In genomic region chr15:60392986-60393811, GRCh38 we compare ENCODE assay signal across 8 cellular contexts. TPM values are rescaled to one million over a fixed set of nuclear protein-coding genes. Genes with fewer than 3 reads are reported as not detected.
A peak's percentile ranks its signal among the peaks of the same experiment; 100 is the strongest.
DNase-seq lines count a peak whose midpoint lies in the region; ATAC-seq and TF ChIP-seq lines count a peak whose summit lies in the region.

No MANE protein-coding gene starts in this region.

- no peaks in the 10 kb centered on the region for H3K9me3 ChIP-seq in HCT116 (ENCODE audit: control insufficient read depth in 1 of 2, insufficient read depth in 1 of 2, low read depth in 1 of 2, low read length in 2 of 2)
- no peaks in the 10 kb centered on the region for H3K9me3 ChIP-seq in esophagus muscularis mucosa
- H3K9me3 ChIP-seq in osteoblast (ENCODE audit: low read depth, low read length), result no peaks in the 10 kb centered on the region

- no peak overlapping the region for H2AFZ ChIP-seq in HCT116 (ENCODE audit: low read depth, low read length, poor library complexity, severe bottlenecking)
- no peak overlapping the region for H2AFZ ChIP-seq in osteoblast (ENCODE audit: low read length)

- no peak for TF ChIP-seq CTCF in AG09309 (IDR thresholded peaks at IDR 0.05; ENCODE audit: control insufficient read depth, insufficient read depth, low read depth, low read length, missing control alignments)
- no peak for TF ChIP-seq CTCF in HCT116 (IDR thresholded peaks at IDR 0.05 in 2 of 3, conservative IDR thresholded peaks at IDR 0.05 in 1 of 3; ENCODE audit: borderline replicate concordance in 1 of 3, insufficient read depth in 1 of 3, low read depth in 2 of 3, low read length in 2 of 3)
- no peak for TF ChIP-seq CTCF in esophagus muscularis mucosa (IDR thresholded peaks at IDR 0.05)
- no peak for TF ChIP-seq CTCF in osteoblast (IDR thresholded peaks at IDR 0.05; ENCODE audit: extremely low read depth, low read depth, low read length)

- H3K4me3 ChIP-seq in AG09309 (ENCODE audit: control insufficient read depth, low read depth, low read length) (peak overlapping the region; percentile 90), HCT116 (replicated peaks in 1 of 2; ENCODE audit: low read depth in 1 of 2, low read length in 2 of 2) (peak overlapping the region; percentile 8 to 61; a peak in 3 of 4 replicates), esophagus muscularis mucosa (peak overlapping the region in 3 of 4 donors; percentile 19 to 32 (median 20)), osteoblast (ENCODE audit: insufficient read depth, low read length) (peak overlapping the region; percentile 75)

- no peak for TF ChIP-seq RAD21 in HCT116 (IDR thresholded peaks at IDR 0.05; ENCODE audit: low read depth)

- intact Hi-C loops in HCT116 (cut with micrococcal nuclease) (loop anchor here (1.0 kb wide), 1 partner anchor 19 kb away; no protein-coding TSS in a partner anchor), esophagus muscularis mucosa (cut with DNase I) (no loop called here)

- peaks cover 72 to 86% of the 10 kb centered on the region in 2 experiments for H3K4me1 ChIP-seq in HCT116 (ENCODE audit: control insufficient read depth in 1 of 2, insufficient read depth in 2 of 2, low read length in 2 of 2)
- peaks cover 74 to 98% (median 89%) of the 10 kb centered on the region in 4 donors for H3K4me1 ChIP-seq in esophagus muscularis mucosa
- peaks cover 78% of the 10 kb centered on the region for H3K4me1 ChIP-seq in osteoblast (ENCODE audit: insufficient read depth, low read length)

- POLR2A ChIA-PET in HCT116 (lab: Charles Lee), result interaction anchor here (0.7 to 5.7 kb wide), 7 partner anchors 10 to 19 kb away, joined by 3 to 70 read pairs (median 4); no protein-coding TSS in a partner anchor

- 46% methylated on average over 8 of the region's 9 CpGs for WGBS in esophagus muscularis mucosa

- H3K79me2 ChIP-seq in HCT116 (ENCODE audit: insufficient read depth, low read length) (peaks cover 88% of the 10 kb centered on the region), osteoblast (ENCODE audit: insufficient read depth, low read length) (peaks cover 91% of the 10 kb centered on the region)

- no peak for TF ChIP-seq EP300 in esophagus muscularis mucosa (IDR thresholded peaks at IDR 0.05)

- CTCF ChIA-PET in HCT116 (lab: Charles Lee), result interaction anchor here (0.9 to 1.5 kb wide), 3 partner anchors 66 to 128 kb away, joined by 3 read pairs; no protein-coding TSS in a partner anchor

- peaks cover 22% of the 10 kb centered on the region; the same call in 1 of the 2 replicates for H4K20me1 ChIP-seq in HCT116 (ENCODE audit: insufficient read depth)
- H4K20me1 ChIP-seq in osteoblast (ENCODE audit: insufficient read depth, low read length), result peaks cover 70% of the 10 kb centered on the region

- H3K27me3 ChIP-seq in HCT116 (ENCODE audit: insufficient read depth, low read length), result no peaks in the 10 kb centered on the region
- no peaks in the 10 kb centered on the region for H3K27me3 ChIP-seq in esophagus muscularis mucosa
- no peaks in the 10 kb centered on the region for H3K27me3 ChIP-seq in osteoblast (ENCODE audit: insufficient read depth, low read length)

- H3K9me2 ChIP-seq in HCT116 (ENCODE audit: insufficient read depth), result no peaks in the 10 kb centered on the region

- H3K4me2 ChIP-seq in HCT116 (ENCODE audit: low read length) (peak overlapping the region; percentile 92), osteoblast (ENCODE audit: insufficient read depth, low read length) (peak overlapping the region; percentile 82)

- ATAC-seq in HCT116 (peak; percentile 68), HG02763 (IDR thresholded peaks at IDR 0.05; ENCODE audit: unreplicated experiment) (no peak), GM18858 (IDR thresholded peaks at IDR 0.05; ENCODE audit: unreplicated experiment) (no peak)

- H3K27ac ChIP-seq in HCT116 (ENCODE audit: low read depth, low read length) (peak overlapping the region; percentile 96), esophagus muscularis mucosa (replicated peaks in 1 of 4) (peak overlapping the region; percentile 92 to 96 (median 94)), osteoblast (ENCODE audit: low read depth, low read length) (peak overlapping the region; percentile 95)

- RAD21 ChIA-PET in HCT116 (lab: Charles Lee; ENCODE audit: low non-redundant PET in 1 of 2, low total read pairs in 2 of 2, uncharacterized antibody in 2 of 2, unreplicated experiment in 2 of 2), result no interaction called here

- H3K36me3 ChIP-seq in HCT116 (ENCODE audit: control insufficient read depth in 1 of 2, insufficient read depth in 2 of 2, low read length in 2 of 2) (peaks cover 2 to 60% of the 10 kb centered on the region in 2 experiments), esophagus muscularis mucosa (peaks cover 0 to 19% (median 2%) of the 10 kb centered on the region in 4 donors), osteoblast (ENCODE audit: insufficient read depth, low read length) (peaks cover 68% of the 10 kb centered on the region)

- BruUV-seq in HCT116 (replicated peaks; lab: Mats Ljungman, UMichigan), result TSS peak; percentile 71

- TF ChIP-seq POLR2A in HCT116 (IDR thresholded peaks at IDR 0.05; ENCODE audit: borderline replicate concordance, extremely low read depth, insufficient read depth, insufficient read length), result no peak
- no peak for TF ChIP-seq POLR2A in esophagus muscularis mucosa (IDR thresholded peaks at IDR 0.05; ENCODE audit: low read depth)

- H3K9ac ChIP-seq in HCT116 (ENCODE audit: low read length), result peak overlapping the region; percentile 97

- DNase-seq in AG09309 (ENCODE audit: low read depth) (peak; percentile 96), HCT116 (ENCODE audit: low read depth, low spot score) (peak; percentile 98), SHP77 (lab: John Stamatoyannopoulos, UW) (peak; percentile 88), esophagus muscularis mucosa (ENCODE audit: extremely low spot score) (no peak), osteoblast (ENCODE audit: insufficient read length, low spot score, missing footprints) (peak; percentile 92), cortex of kidney (lab: John Stamatoyannopoulos, UW) (no peak)

TF ChIP-seq in HCT116, 20 proteins besides CTCF, POLR2A, EP300 and RAD21 (continues in another document):
- TF ChIP-seq CBX3 (IDR thresholded peaks at IDR 0.05; ENCODE audit: low read depth) (no peak), ZBTB33 (IDR thresholded peaks at IDR 0.05; ENCODE audit: extremely low read depth, insufficient replicate concordance, low read length) (peak; percentile 78), EZH2phosphoT487 (IDR thresholded peaks at IDR 0.05; ENCODE audit: borderline replicate concordance) (no peak), EZH2 (IDR thresholded peaks at IDR 0.05) (no peak), ELF1 (IDR thresholded peaks at IDR 0.05; ENCODE audit: borderline replicate concordance, low read depth) (no peak), FOSL1 (IDR thresholded peaks at IDR 0.05; ENCODE audit: low read depth) (no peak), POLR2AphosphoS5 (IDR thresholded peaks at IDR 0.05; ENCODE audit: low read depth, low read length) (peak; percentile 82), YY1 (IDR thresholded peaks at IDR 0.05; ENCODE audit: extremely low read depth, insufficient replicate concordance, low read depth, low read length) (peak; percentile 65), ATF3 (IDR thresholded peaks at IDR 0.05) (no peak), CEBPB (IDR thresholded peaks at IDR 0.05; ENCODE audit: low read depth) (no peak), SRF (IDR thresholded peaks at IDR 0.05; ENCODE audit: low read depth) (no peak), EGR1 (IDR thresholded peaks at IDR 0.05; ENCODE audit: low read depth) (no peak), REST (IDR thresholded peaks at IDR 0.05; ENCODE audit: low read depth) (no peak)

RNA-seq across cellular contexts. Expression of gene ANXA2, which starts 4.6 kb away (rescaled TPM):
- total RNA-seq in HCT116 (2021; ENCODE audit: unreplicated experiment) (1,298 TPM), esophagus muscularis mucosa (100 to 1,000 TPM; 333 to 606 (median 406) TPM), osteoblast (2,826 and 3,042 TPM in 2 replicates)
- polyA plus RNA-seq in HCT116 (2012), result 1,797 and 1,965 TPM in 2 replicates

Comparison
In these comparisons a context has a peak if more than half of its experiments do, and no peak if none do; other contexts are left out.
1. DNase-seq: peak in AG09309 (single experiment), HCT116 (single experiment), SHP77 (2 of 2) and osteoblast (single experiment); none in esophagus muscularis mucosa (single experiment) and cortex of kidney (single experiment).
2. H3K4me3 ChIP-seq: peak in every context shown above with its lines; median percentile 90 in AG09309; 75 in osteoblast; 34 in HCT116; 20 in esophagus muscularis mucosa.
3. Peak in every context shown above with its lines, with median percentiles within 50 percentile points of each other: H3K27ac ChIP-seq.